Comparison of ENCODE assay signal across 12 cellular contexts in genomic region chr21:45994086-45994661, GRCh38. TPM values are rescaled to one million over a fixed set of nuclear protein-coding genes. Genes with fewer than 3 reads are reported as not detected.
A peak's percentile ranks its signal among the peaks of the same experiment; 100 is the strongest.
DNase-seq lines count a peak whose midpoint lies in the region; ATAC-seq and TF ChIP-seq lines count a peak whose summit lies in the region.
"Had no signal": no experiment of that assay in that cellular context is flagged by ENCODE, and none has a peak within 500 bp of the region (broad histone marks: within the 10 kb centered on the region; RNA-seq: fewer than 3 reads in every experiment).

No MANE protein-coding gene starts in this region.

- H3K79me1 ChIP-seq in IMR-90 (ENCODE audit: low read depth in 1 of 2, low read length in 2 of 2): peaks cover 26 to 84% of the 10 kb centered on the region in 2 experiments
- H3K79me1 ChIP-seq in mesenchymal stem cell (replicated peaks; ENCODE audit: low read length, poor library complexity, severe bottlenecking): peaks cover 36% of the 10 kb centered on the region

- H4K5ac ChIP-seq in IMR-90 (ENCODE audit: low read depth, low read length): no peak overlapping the region

- POLR2A ChIA-PET in IMR-90 (lab: Charles Lee; ENCODE audit: unreplicated experiment): interaction anchor here (1.3 kb wide), 1 partner anchor 42 kb away, joined by 3 read pairs; no protein-coding TSS in a partner anchor

- H3K27ac ChIP-seq in IMR-90 (ENCODE audit: insufficient read depth, low read length): peak overlapping the region; percentile 58; the same call in 1 of the 2 replicates
- peak overlapping the region; percentile 76 to 94 for H3K27ac ChIP-seq in coronary artery
- no peak overlapping the region for H3K27ac ChIP-seq in mesenchymal stem cell (ENCODE audit: low read length, poor library complexity, severe bottlenecking)
- peak overlapping the region; percentile 67 for H3K27ac ChIP-seq in suprapubic skin

- H2BK120ac ChIP-seq in IMR-90 (ENCODE audit: low read depth, low read length) (no peak overlapping the region), mesenchymal stem cell (ENCODE audit: low read depth, low read length) (no peak overlapping the region)

- H2BK5ac ChIP-seq in IMR-90 (ENCODE audit: low read depth, low read length, poor library complexity, severe bottlenecking): peak overlapping the region; percentile 5
- H2BK5ac ChIP-seq in mesenchymal stem cell (ENCODE audit: low read depth, low read length, poor library complexity, severe bottlenecking): no peak overlapping the region

- TF ChIP-seq POLR2A in IMR-90 (IDR thresholded peaks at IDR 0.05; ENCODE audit: low read depth, low read length) (no peak), suprapubic skin (IDR thresholded peaks at IDR 0.05) (no peak)

- H2BK15ac ChIP-seq in IMR-90 (ENCODE audit: low read depth, low read length): no peak overlapping the region
- H2BK15ac ChIP-seq in mesenchymal stem cell (ENCODE audit: low read depth, poor library complexity, severe bottlenecking): no peak overlapping the region

- H4K20me1 ChIP-seq in IMR-90 (ENCODE audit: insufficient read depth, low read length): peaks cover 86% of the 10 kb centered on the region

- CTCF ChIA-PET in IMR-90 (lab: Yijun Ruan, JAX): no interaction called here

- peak overlapping the region in 1 of 2 experiments; percentile 32; a peak in 1 of 4 replicates for H4K8ac ChIP-seq in IMR-90 (ENCODE audit: low read depth in 2 of 2, low read length in 2 of 2)
- peak overlapping the region; percentile 72 for H4K8ac ChIP-seq in mesenchymal stem cell (ENCODE audit: low read length)

- no peak overlapping the region for H3K4ac ChIP-seq in IMR-90 (ENCODE audit: low read depth, low read length)
- H3K4ac ChIP-seq in mesenchymal stem cell (ENCODE audit: low read depth in 1 of 2, low read length in 2 of 2): no peak overlapping the region

- H3K56ac ChIP-seq in IMR-90 (ENCODE audit: extremely low read depth, insufficient read depth, low read length): no peak overlapping the region

- H2AK5ac ChIP-seq in IMR-90 (ENCODE audit: low read depth, low read length) (no peak overlapping the region), mesenchymal stem cell (ENCODE audit: low read length, severe bottlenecking) (no peak overlapping the region)

- H3K4me3 ChIP-seq in IMR-90 (ENCODE audit: insufficient read depth, low read depth, low read length) (no peak overlapping the region), coronary artery (no peak overlapping the region), mesenchymal stem cell (ENCODE audit: insufficient read depth in 1 of 2, low read depth in 1 of 2, low read length in 2 of 2) (peak overlapping the region in 1 of 2 experiments; percentile 49), suprapubic skin (no peak overlapping the region)
- H3K4me3 ChIP-seq: lung had no signal

- no peaks in the 10 kb centered on the region for H3K9me3 ChIP-seq in IMR-90 (ENCODE audit: control insufficient read depth, insufficient read depth, low read length)
- H3K9me3 ChIP-seq in mesenchymal stem cell (ENCODE audit: control insufficient read depth, low read length): no peaks in the 10 kb centered on the region
- H3K9me3 ChIP-seq in suprapubic skin: no peaks in the 10 kb centered on the region

- H3K9me1 ChIP-seq in IMR-90 (ENCODE audit: insufficient read depth, low read length): 0 out of 2 replicates have a peak, but pooled peaks cover 8% of the 10 kb centered on the region

- no peak overlapping the region for H2BK12ac ChIP-seq in mesenchymal stem cell (ENCODE audit: low read length in 2 of 2)

- TF ChIP-seq CTCF in IMR-90 (conservative IDR thresholded peaks at IDR 0.05; ENCODE audit: low read depth, low read length) (no peak), coronary artery (IDR thresholded peaks at IDR 0.05) (no peak), suprapubic skin (IDR thresholded peaks at IDR 0.05) (no peak)

- in situ Hi-C loops in IMR-90 (cut with MboI; ENCODE audit: low sequenced_read_pairs): no loop called here

- DNase-seq in IMR-90 (no peak), coronary artery (ENCODE audit: low spot score) (peak; percentile 72), mesenchymal stem cell (no peak), suprapubic skin (ENCODE audit: low spot score in 2 of 2) (peak in 1 of 2 donors; percentile 75), kidney glomerular epithelial cell (lab: John Stamatoyannopoulos, UW) (no peak), globus pallidus (ENCODE audit: low spot score) (no peak)
- DNase-seq: effector CD8-positive, alpha-beta T cell; MM.1S; NCI-H345 had no signal

- no TSS peak for BruUV-seq in IMR-90 (replicated peaks; lab: Mats Ljungman, UMichigan)

- H3K27me3 ChIP-seq in IMR-90 (ENCODE audit: control insufficient read depth, insufficient read depth, low read length): no peaks in the 10 kb centered on the region
- H3K27me3 ChIP-seq in mesenchymal stem cell (ENCODE audit: control insufficient read depth in 1 of 2, insufficient read depth in 1 of 2, low read length in 2 of 2): no peaks in the 10 kb centered on the region
- no peaks in the 10 kb centered on the region for H3K27me3 ChIP-seq in suprapubic skin

- WGBS in IMR-90 (ENCODE audit: extremely low coverage in 2 of 2, insufficient read length in 1 of 2), 2 experiments: 95% methylated on average over 13 of the region's 24 CpGs; no CpG with 5 or more reads in 1 of the 2 experiments
- WGBS in mesenchymal stem cell: 94% methylated on average over 24 of the region's 24 CpGs
- 84% methylated on average over 23 of the region's 24 CpGs for WGBS in suprapubic skin

- no peak overlapping the region for H3K18ac ChIP-seq in IMR-90 (ENCODE audit: low read depth, low read length)
- peak overlapping the region; percentile 19 to 67 for H3K18ac ChIP-seq in mesenchymal stem cell (ENCODE audit: low read depth in 1 of 2, low read length in 2 of 2)

- H3K4me2 ChIP-seq in IMR-90 (ENCODE audit: low read depth, low read length): no peak overlapping the region
- H3K4me2 ChIP-seq in mesenchymal stem cell (ENCODE audit: low read length, poor library complexity, severe bottlenecking): no peak overlapping the region

- ATAC-seq in IMR-90 (ENCODE audit: low read depth) (no peak; the same call in 1 of the 2 replicates), GM18520 (IDR thresholded peaks at IDR 0.05; ENCODE audit: unreplicated experiment) (no peak)
- ATAC-seq: stimulated activated naive CD8-positive, alpha-beta T cell treated with anti-CD3 and anti-CD28 coated beads, Interleukin-15, amount 100 ng/mL, for 72 hours had no signal

- H3K9ac ChIP-seq in IMR-90 (ENCODE audit: low read depth, low read length) (no peak overlapping the region), mesenchymal stem cell (ENCODE audit: low read length) (peak overlapping the region; percentile 84)

- dilution Hi-C loops in IMR-90 (cut with HindIII; ENCODE audit: low sequenced_read_pairs, unreplicated experiment): no loop called here

- TF ChIP-seq RAD21 in IMR-90 (IDR thresholded peaks at IDR 0.05; ENCODE audit: low read length): no peak

- 0 out of 2 replicates have a peak, but pooled peaks cover 1% of the 10 kb centered on the region for H3K4me1 ChIP-seq in IMR-90 (ENCODE audit: control insufficient read depth, insufficient read depth, low read length)
- H3K4me1 ChIP-seq in mesenchymal stem cell (ENCODE audit: control insufficient read depth, insufficient read depth, low read depth, low read length): peaks cover 30% of the 10 kb centered on the region
- H3K4me1 ChIP-seq in suprapubic skin: peaks cover 12% of the 10 kb centered on the region

- no peak overlapping the region for H3K14ac ChIP-seq in IMR-90 (replicated peaks; ENCODE audit: low read depth, low read length)
- H3K14ac ChIP-seq in mesenchymal stem cell (ENCODE audit: low read length in 2 of 2): peak overlapping the region in 1 of 2 experiments; percentile 23

- peak overlapping the region; percentile 23 for H2AK9ac ChIP-seq in IMR-90 (replicated peaks; ENCODE audit: low read depth, low read length, poor library complexity)

- TF ChIP-seq EP300 in suprapubic skin (IDR thresholded peaks at IDR 0.05): no peak

- H3K23ac ChIP-seq in IMR-90 (ENCODE audit: low read depth, low read length): no peak overlapping the region
- no peak overlapping the region for H3K23ac ChIP-seq in mesenchymal stem cell (ENCODE audit: low read length in 2 of 2)

- H4K91ac ChIP-seq in IMR-90 (ENCODE audit: insufficient read depth, low read depth, low read length) (no peak overlapping the region), mesenchymal stem cell (ENCODE audit: low read length) (peak overlapping the region; percentile 59)

- H2AFZ ChIP-seq in IMR-90 (replicated peaks; ENCODE audit: low read length, poor library complexity): peak overlapping the region; percentile 59
- no peak overlapping the region for H2AFZ ChIP-seq in mesenchymal stem cell (ENCODE audit: low read depth, low read length)

- H2BK20ac ChIP-seq in IMR-90 (ENCODE audit: low read depth, low read length): no peak overlapping the region

- H3K36me3 ChIP-seq in IMR-90 (ENCODE audit: control insufficient read depth, insufficient read depth, low read length) (peaks cover 97% of the 10 kb centered on the region), mesenchymal stem cell (ENCODE audit: control insufficient read depth in 1 of 2, insufficient read depth in 2 of 2, low read depth in 1 of 2, low read length in 2 of 2) (peaks cover 97 to 100% of the 10 kb centered on the region in 2 experiments), suprapubic skin (peaks cover 78% of the 10 kb centered on the region)

- intact Hi-C loops in IMR-90 (cut with micrococcal nuclease): no loop called here

TF ChIP-seq in IMR-90, 13 proteins besides CTCF, POLR2A, EP300 and RAD21 (continues in another document):
- TF ChIP-seq RFX5 (IDR thresholded peaks at IDR 0.05; ENCODE audit: low read depth, low read length) (no peak), FOS (IDR thresholded peaks at IDR 0.05; ENCODE audit: low read depth, low read length) (no peak), ELK1 (IDR thresholded peaks at IDR 0.05; ENCODE audit: borderline replicate concordance, low read depth, low read length) (no peak), SMC3 (IDR thresholded peaks at IDR 0.05; ENCODE audit: low read depth, low read length) (no peak), MXI1 (IDR thresholded peaks at IDR 0.05; ENCODE audit: borderline replicate concordance, low read depth, low read length) (no peak)

RNA-seq across cellular contexts. Expression of gene COL6A1, which starts 12.6 kb away (rescaled TPM):
- total RNA-seq in IMR-90 (2012; rRNA removed) (173 and 186 TPM in 2 replicates), suprapubic skin (100 to 1,000 TPM; 105 to 123 (median 109) TPM)
- polyA plus RNA-seq in IMR-90 (2012; rRNA removed): 1,556 and 1,578 TPM in 2 replicates
- polyA plus RNA-seq in IMR-90 (2012; cell fraction: cytosol; rRNA removed): 1,992 and 3,331 TPM in 2 replicates
- 5,237 and 11,886 TPM in 2 replicates for polyA plus RNA-seq in IMR-90 (2012; cell fraction: nucleus; rRNA removed; ENCODE audit: low replicate concordance)
- 2,201 TPM for polyA plus RNA-seq in mesenchymal stem cell (2013, experiment 1 of 2)
- 2,173 TPM for polyA plus RNA-seq in mesenchymal stem cell (2013, experiment 2 of 2)
